In the genomic region with DNA sequence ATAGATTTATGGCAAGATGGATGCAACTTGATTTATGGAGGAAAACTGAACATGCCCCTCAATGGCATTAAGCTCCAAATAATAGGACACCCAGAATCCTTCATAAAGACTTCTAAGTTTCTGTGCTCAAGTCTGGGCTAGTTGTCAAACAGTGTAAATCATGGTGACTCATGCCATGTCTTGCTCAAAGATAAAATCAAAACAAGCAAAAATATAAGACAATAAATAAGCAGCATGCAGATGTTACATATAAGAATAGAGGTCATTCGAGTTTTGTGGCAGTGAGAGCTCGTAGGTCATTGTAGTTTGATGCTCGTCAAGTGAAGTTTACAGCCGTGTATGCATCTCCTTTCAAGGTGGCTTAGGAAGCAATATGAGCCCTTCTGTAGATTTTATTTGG, we compare ENCODE assay signal across 1 cellular context.
TF ChIP-seq lines count a peak whose summit lies in the region.

No MANE protein-coding gene starts in this region.

TF ChIP-seq in SK-N-SH treated with all-trans-retinoic acid at 6 μM for 48 hours, 23 proteins besides CTCF, POLR2A, EP300 and RAD21 (continued from another document):
- TF ChIP-seq, protein P1, sequence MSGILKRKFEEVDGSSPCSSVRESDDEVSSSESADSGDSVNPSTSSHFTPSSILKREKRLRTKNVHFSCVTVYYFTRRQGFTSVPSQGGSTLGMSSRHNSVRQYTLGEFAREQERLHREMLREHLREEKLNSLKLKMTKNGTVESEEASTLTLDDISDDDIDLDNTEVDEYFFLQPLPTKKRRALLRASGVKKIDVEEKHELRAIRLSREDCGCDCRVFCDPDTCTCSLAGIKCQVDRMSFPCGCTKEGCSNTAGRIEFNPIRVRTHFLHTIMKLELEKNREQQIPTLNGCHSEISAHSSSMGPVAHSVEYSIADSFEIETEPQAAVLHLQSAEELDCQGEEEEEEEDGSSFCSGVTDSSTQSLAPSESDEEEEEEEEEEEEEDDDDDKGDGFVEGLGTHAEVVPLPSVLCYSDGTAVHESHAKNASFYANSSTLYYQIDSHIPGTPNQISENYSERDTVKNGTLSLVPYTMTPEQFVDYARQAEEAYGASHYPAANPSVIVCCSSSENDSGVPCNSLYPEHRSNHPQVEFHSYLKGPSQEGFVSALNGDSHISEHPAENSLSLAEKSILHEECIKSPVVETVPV (CRISPR knock-in tag; IDR thresholded peaks at IDR 0.05): no peak
- TF ChIP-seq TOX (CRISPR knock-in tag; IDR thresholded peaks at IDR 0.05; ENCODE audit: borderline replicate concordance): no peak
- TF ChIP-seq CSDC2 (CRISPR knock-in tag; IDR thresholded peaks at IDR 0.05): no peak
- TF ChIP-seq, protein P2, sequence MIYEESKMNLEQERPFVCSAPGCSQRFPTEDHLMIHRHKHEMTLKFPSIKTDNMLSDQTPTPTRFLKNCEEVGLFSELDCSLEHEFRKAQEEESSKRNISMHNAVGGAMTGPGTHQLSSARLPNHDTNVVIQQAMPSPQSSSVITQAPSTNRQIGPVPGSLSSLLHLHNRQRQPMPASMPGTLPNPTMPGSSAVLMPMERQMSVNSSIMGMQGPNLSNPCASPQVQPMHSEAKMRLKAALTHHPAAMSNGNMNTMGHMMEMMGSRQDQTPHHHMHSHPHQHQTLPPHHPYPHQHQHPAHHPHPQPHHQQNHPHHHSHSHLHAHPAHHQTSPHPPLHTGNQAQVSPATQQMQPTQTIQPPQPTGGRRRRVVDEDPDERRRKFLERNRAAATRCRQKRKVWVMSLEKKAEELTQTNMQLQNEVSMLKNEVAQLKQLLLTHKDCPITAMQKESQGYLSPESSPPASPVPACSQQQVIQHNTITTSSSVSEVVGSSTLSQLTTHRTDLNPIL (CRISPR knock-in tag; IDR thresholded peaks at IDR 0.05; ENCODE audit: low read depth): no peak
- no peak for TF ChIP-seq ZFP30 (CRISPR knock-in tag; IDR thresholded peaks at IDR 0.05)
- no peak for TF ChIP-seq OSR1 (CRISPR knock-in tag; IDR thresholded peaks at IDR 0.05)
- TF ChIP-seq, protein P3, sequence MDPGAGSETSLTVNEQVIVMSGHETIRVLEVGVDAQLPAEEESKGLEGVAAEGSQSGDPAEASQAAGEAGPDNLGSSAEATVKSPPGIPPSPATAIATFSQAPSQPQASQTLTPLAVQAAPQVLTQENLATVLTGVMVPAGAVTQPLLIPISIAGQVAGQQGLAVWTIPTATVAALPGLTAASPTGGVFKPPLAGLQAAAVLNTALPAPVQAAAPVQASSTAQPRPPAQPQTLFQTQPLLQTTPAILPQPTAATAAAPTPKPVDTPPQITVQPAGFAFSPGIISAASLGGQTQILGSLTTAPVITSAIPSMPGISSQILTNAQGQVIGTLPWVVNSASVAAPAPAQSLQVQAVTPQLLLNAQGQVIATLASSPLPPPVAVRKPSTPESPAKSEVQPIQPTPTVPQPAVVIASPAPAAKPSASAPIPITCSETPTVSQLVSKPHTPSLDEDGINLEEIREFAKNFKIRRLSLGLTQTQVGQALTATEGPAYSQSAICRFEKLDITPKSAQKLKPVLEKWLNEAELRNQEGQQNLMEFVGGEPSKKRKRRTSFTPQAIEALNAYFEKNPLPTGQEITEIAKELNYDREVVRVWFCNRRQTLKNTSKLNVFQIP (CRISPR knock-in tag; IDR thresholded peaks at IDR 0.05; ENCODE audit: borderline replicate concordance, low read depth): no peak
- TF ChIP-seq ZNF8 (CRISPR knock-in tag; IDR thresholded peaks at IDR 0.05): no peak
- no peak for TF ChIP-seq ZNF70 (CRISPR knock-in tag; IDR thresholded peaks at IDR 0.05)
- TF ChIP-seq ZFP3 (CRISPR knock-in tag; IDR thresholded peaks at IDR 0.05): no peak
- TF ChIP-seq BACH2 (CRISPR knock-in tag; IDR thresholded peaks at IDR 0.05; ENCODE audit: borderline replicate concordance): no peak
- no peak for TF ChIP-seq RARB (CRISPR knock-in tag; IDR thresholded peaks at IDR 0.05)
